Comparison of ENCODE assay signal across 32 cellular contexts in the genomic region with DNA sequence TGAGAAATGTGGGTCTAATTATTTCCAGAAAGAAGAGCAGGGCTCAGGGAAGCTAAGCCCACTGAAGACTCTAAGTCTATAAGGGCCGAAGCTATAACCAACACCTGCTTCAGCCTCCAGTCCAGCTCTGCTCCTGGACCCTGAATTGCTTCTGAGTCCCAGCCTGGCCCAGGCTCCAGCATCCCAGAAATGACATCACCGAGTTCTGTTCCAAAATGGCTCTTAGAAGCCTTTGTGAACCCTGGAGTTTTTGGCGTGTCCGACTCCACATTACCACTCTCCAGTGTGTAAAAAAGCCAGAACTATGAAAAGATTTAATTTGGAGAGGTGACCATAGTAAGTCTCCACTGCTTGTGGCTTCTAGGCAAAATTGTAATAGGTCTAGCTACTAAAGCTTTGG.
"Had no signal": no experiment of that assay in that cellular context is flagged by ENCODE, and none has a peak within 500 bp of the region (broad histone marks: within the 10 kb centered on the region; RNA-seq: fewer than 3 reads in every experiment).

No MANE protein-coding gene starts in this region.

- H3K9me3 Mint-ChIP-seq: activated CD4-positive, alpha-beta memory T cell treated with anti-CD3 and anti-CD28 coated beads for 36 hours; activated naive CD4-positive, alpha-beta T cell treated with anti-CD3 and anti-CD28 coated beads for 36 hours; activated naive CD4-positive, alpha-beta T cell treated with anti-CD3 and anti-CD28 coated beads, Interleukin-2, amount 50 U/mL, for 72 hours; activated T-cell treated with anti-CD3 and anti-CD28 coated beads, Interleukin-2, amount 50 U/mL, for 4 hours; activated T-helper 1 cell treated with anti-CD3 and anti-CD28 coated beads, Interleukin-12 subunit alpha, Interleukin-12 subunit beta, Interleukin-2, Interleukin-4 antibody, amounts not matched to agents 30 ng/mL and 10 ng/mL and 1 ng/mL, durations not matched to agents 14 hours and 24 hours and 36 hours; brain; WTC11 had no signal

- ATAC-seq: activated CD4-positive, alpha-beta T cell treated with anti-CD3 and anti-CD28 coated beads for 36 hours; activated CD4-positive, CD25-positive, alpha-beta regulatory T cell treated with anti-CD3 and anti-CD28 coated beads, Interleukin-2, amount 50 U/mL, for 24 hours; activated naive CD4-positive, alpha-beta T cell treated with anti-CD3 and anti-CD28 coated beads, Interleukin-2, amount 50 U/mL, for 72 hours; activated T-cell treated with anti-CD3 and anti-CD28 coated beads, Interleukin-2, amount 50 U/mL, for 4 hours; PC-3; WTC11 had no signal

- H3K27ac Mint-ChIP-seq: activated CD4-positive, alpha-beta memory T cell treated with anti-CD3 and anti-CD28 coated beads for 36 hours; activated CD4-positive, alpha-beta T cell treated with anti-CD3 and anti-CD28 coated beads for 36 hours; activated naive CD4-positive, alpha-beta T cell treated with anti-CD3 and anti-CD28 coated beads for 36 hours; activated naive CD4-positive, alpha-beta T cell treated with anti-CD3 and anti-CD28 coated beads, Interleukin-2, amount 50 U/mL, for 72 hours; activated T-helper 1 cell treated with anti-CD3 and anti-CD28 coated beads, Interleukin-12 subunit alpha, Interleukin-12 subunit beta, Interleukin-2, Interleukin-4 antibody, amounts not matched to agents 30 ng/mL and 10 ng/mL and 1 ng/mL, durations not matched to agents 14 hours and 24 hours and 36 hours; WTC11 had no signal

- H3K4me1 Mint-ChIP-seq: activated CD4-positive, alpha-beta T cell treated with anti-CD3 and anti-CD28 coated beads for 36 hours had no signal

- H3K36me3 Mint-ChIP-seq: activated CD4-positive, alpha-beta memory T cell treated with anti-CD3 and anti-CD28 coated beads for 36 hours; activated naive CD4-positive, alpha-beta T cell treated with anti-CD3 and anti-CD28 coated beads, Interleukin-2, amount 50 U/mL, for 72 hours; brain; WTC11 had no signal

- DNase-seq: activated CD4-positive, alpha-beta memory T cell treated with anti-CD3 and anti-CD28 coated beads for 36 hours; activated CD4-positive, alpha-beta T cell treated with anti-CD3 and anti-CD28 coated beads for 36 hours; activated CD4-positive, alpha-beta T cell treated with anti-CD3 and anti-CD28 coated beads, Interleukin-2, amount 50 U/mL, for 1 hour; activated CD8-positive, alpha-beta memory T cell treated with anti-CD3 and anti-CD28 coated beads, Interleukin-2, amount 50 U/mL, for 4 hours; activated gamma-delta T cell treated with Interleukin-2 at 50 U/mL for 16 hours; activated naive CD4-positive, alpha-beta T cell treated with anti-CD3 and anti-CD28 coated beads for 36 hours; activated T-cell treated with anti-CD3 and anti-CD28 coated beads for 4 hours; activated T-cell treated with anti-CD3 and anti-CD28 coated beads, Interleukin-2, amount 50 U/mL, for 4 hours; adrenal gland; KG1; MM.1S; MV-4-11; NCI-H1092; NCI-H1436 treated with DMSO at 0.1 percent for 48 hours; NCI-H1694 treated with DMSO at 0.1 percent for 48 hours; NCI-H2029 treated with DMSO at 0.1 percent for 48 hours; NCI-H2107; NCI-H2171; NCI-H510A; NCI-H526; NCI-H748 treated with DMSO at 0.1 percent for 48 hours; NK-92 treated with Interleukin-12 subunit alpha and Interleukin-12 subunit beta, amount 100 ng/mL, for 24 hours; PC-3; Peyer's patch; RPMI8226; SJCRH30; T1000 had no signal

- H3K4me3 Mint-ChIP-seq: activated CD4-positive, alpha-beta memory T cell treated with anti-CD3 and anti-CD28 coated beads for 36 hours; activated CD4-positive, alpha-beta T cell treated with anti-CD3 and anti-CD28 coated beads for 36 hours; activated naive CD4-positive, alpha-beta T cell treated with anti-CD3 and anti-CD28 coated beads for 36 hours; activated T-cell treated with anti-CD3 and anti-CD28 coated beads, Interleukin-2, amount 50 U/mL, for 4 hours; activated T-helper 1 cell treated with anti-CD3 and anti-CD28 coated beads, Interleukin-12 subunit alpha, Interleukin-12 subunit beta, Interleukin-2, Interleukin-4 antibody, amounts not matched to agents 30 ng/mL and 10 ng/mL and 1 ng/mL, durations not matched to agents 14 hours and 24 hours and 36 hours; brain; WTC11 had no signal
